ENCODE assay signal across 2 cellular contexts in the genomic region with DNA sequence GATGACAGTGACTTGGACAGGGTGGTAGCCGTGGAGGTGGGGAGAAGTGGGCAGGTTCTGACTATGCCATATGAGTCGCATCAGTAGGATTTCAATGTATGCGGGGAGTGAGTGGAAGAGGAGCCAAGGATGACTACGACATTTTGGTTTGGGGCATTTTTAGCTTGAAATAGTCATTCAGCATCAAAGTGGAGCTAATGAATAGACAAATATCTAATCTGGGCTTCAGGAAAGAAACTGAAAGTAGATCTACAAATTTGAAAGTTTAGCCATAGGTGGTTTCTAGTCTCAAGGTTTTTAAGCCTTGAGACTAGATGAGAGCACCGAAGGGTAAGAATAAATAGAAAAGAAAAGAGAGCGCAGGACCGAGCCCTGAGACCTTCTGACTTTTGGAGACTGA.
TF ChIP-seq lines count a peak whose summit lies in the region.

No MANE protein-coding gene starts in this region.

TF ChIP-seq in IMR-90, 13 proteins besides CTCF, POLR2A, EP300 and RAD21 (continued from another document):
- peak; percentile 14; the same call in 1 of the 2 replicates for TF ChIP-seq NFE2L2 (IDR thresholded peaks at IDR 0.05; ENCODE audit: low read depth, low read length)

TF ChIP-seq in HEK293T, 16 proteins besides CTCF, POLR2A, EP300 and RAD21 (continued from another document):
- TF ChIP-seq, protein P1, sequence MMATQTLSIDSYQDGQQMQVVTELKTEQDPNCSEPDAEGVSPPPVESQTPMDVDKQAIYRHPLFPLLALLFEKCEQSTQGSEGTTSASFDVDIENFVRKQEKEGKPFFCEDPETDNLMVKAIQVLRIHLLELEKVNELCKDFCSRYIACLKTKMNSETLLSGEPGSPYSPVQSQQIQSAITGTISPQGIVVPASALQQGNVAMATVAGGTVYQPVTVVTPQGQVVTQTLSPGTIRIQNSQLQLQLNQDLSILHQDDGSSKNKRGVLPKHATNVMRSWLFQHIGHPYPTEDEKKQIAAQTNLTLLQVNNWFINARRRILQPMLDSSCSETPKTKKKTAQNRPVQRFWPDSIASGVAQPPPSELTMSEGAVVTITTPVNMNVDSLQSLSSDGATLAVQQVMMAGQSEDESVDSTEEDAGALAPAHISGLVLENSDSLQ (IDR thresholded peaks at IDR 0.05) = no peak
- TF ChIP-seq FOXK2 (IDR thresholded peaks at IDR 0.05) (no peak), LEF1 (IDR thresholded peaks at IDR 0.05; ENCODE audit: borderline replicate concordance) (no peak), BHLHE40 (IDR thresholded peaks at IDR 0.05; ENCODE audit: borderline replicate concordance) (no peak), NFRKB (IDR thresholded peaks at IDR 0.05) (no peak)
